In the genomic region with DNA sequence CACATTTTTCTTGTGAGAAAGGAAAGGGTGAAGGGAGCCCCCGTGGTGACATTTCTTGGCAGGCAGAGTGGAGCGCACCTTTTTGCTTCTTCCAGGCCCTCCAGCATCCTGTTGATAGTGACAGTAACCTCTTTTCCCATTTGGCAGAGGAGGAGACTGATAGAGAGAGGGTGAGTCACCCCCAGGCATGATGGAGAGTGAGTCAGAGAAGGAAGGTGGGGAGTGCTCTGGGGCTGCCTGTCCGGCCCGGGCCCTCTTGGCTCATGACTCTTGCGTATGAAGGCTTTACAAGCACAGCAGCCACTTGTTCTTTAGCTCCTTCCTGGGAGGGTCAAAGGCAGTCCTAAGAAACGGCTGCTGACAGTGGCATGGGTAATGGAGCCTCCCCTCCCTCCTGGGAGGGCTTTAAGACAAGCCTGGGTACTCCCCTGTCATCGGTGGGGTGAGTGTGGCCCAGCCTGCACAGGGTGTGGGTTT, we compare ENCODE assay signal across 8 cellular contexts. TPM values are rescaled to one million over a fixed set of nuclear protein-coding genes. Genes with fewer than 3 reads are reported as not detected.
DNase-seq lines count a peak whose midpoint lies in the region; ATAC-seq, FAIRE-seq and TF ChIP-seq lines count a peak whose summit lies in the region.

No MANE protein-coding gene starts in this region.

- H3K14ac ChIP-seq in mesenchymal stem cell (ENCODE audit: low read length in 2 of 2), result no peak overlapping the region

- 73 to 78% methylated on average over 5 to 7 of the region's 7 CpGs for WGBS in body of pancreas, 2 donors
- 26% methylated on average over 7 of the region's 7 CpGs for WGBS in mesenchymal stem cell

- H2BK120ac ChIP-seq in mesenchymal stem cell (ENCODE audit: low read depth, low read length), result peak overlapping the region; percentile 42

- intact Hi-C loops in body of pancreas (cut with DNase I), result no loop called here

- H2AFZ ChIP-seq in mesenchymal stem cell (ENCODE audit: low read depth, low read length), result no peak overlapping the region

- H3K4me1 ChIP-seq in body of pancreas, result peaks cover 8% of the 10 kb centered on the region
- H3K4me1 ChIP-seq in mesenchymal stem cell (ENCODE audit: control insufficient read depth, insufficient read depth, low read depth, low read length), result peaks cover 28% of the 10 kb centered on the region

- peak overlapping the region; percentile 77 for H2BK15ac ChIP-seq in mesenchymal stem cell (ENCODE audit: low read depth, poor library complexity, severe bottlenecking)

- TF ChIP-seq POLR2A in body of pancreas (IDR thresholded peaks at IDR 0.05), result no peak

- H3K4me3 ChIP-seq in body of pancreas, result no peak overlapping the region
- H3K4me3 ChIP-seq in mesenchymal stem cell (ENCODE audit: insufficient read depth in 1 of 2, low read depth in 1 of 2, low read length in 2 of 2), result no peak overlapping the region

- H3K18ac ChIP-seq in mesenchymal stem cell (ENCODE audit: low read depth in 1 of 2, low read length in 2 of 2), result peak overlapping the region in 1 of 2 experiments; percentile 72

- no peak overlapping the region for H2AK5ac ChIP-seq in mesenchymal stem cell (ENCODE audit: low read length, severe bottlenecking)

- H3K9me3 ChIP-seq in body of pancreas (no peaks in the 10 kb centered on the region), mesenchymal stem cell (ENCODE audit: control insufficient read depth, low read length) (no peaks in the 10 kb centered on the region)

- no peak for TF ChIP-seq CTCF in body of pancreas (IDR thresholded peaks at IDR 0.05)

- no peaks in the 10 kb centered on the region for H3K79me1 ChIP-seq in mesenchymal stem cell (replicated peaks; ENCODE audit: low read length, poor library complexity, severe bottlenecking)

- no peak overlapping the region for H4K8ac ChIP-seq in mesenchymal stem cell (ENCODE audit: low read length)

- no peaks in the 10 kb centered on the region for H3K27me3 ChIP-seq in body of pancreas
- H3K27me3 ChIP-seq in mesenchymal stem cell (ENCODE audit: control insufficient read depth in 1 of 2, insufficient read depth in 1 of 2, low read length in 2 of 2), result peaks cover 0 to 10% of the 10 kb centered on the region in 2 experiments

- H3K36me3 ChIP-seq in body of pancreas (replicated peaks in 1 of 2; ENCODE audit: insufficient read depth in 1 of 2, low read depth in 2 of 2), result no peaks in the 10 kb centered on the region
- H3K36me3 ChIP-seq in mesenchymal stem cell (ENCODE audit: control insufficient read depth in 1 of 2, insufficient read depth in 2 of 2, low read depth in 1 of 2, low read length in 2 of 2), result peaks cover 0 to 4% of the 10 kb centered on the region in 2 experiments

- no peak overlapping the region for H3K4ac ChIP-seq in mesenchymal stem cell (ENCODE audit: low read depth in 1 of 2, low read length in 2 of 2)

- peak overlapping the region in 1 of 2 experiments; percentile 80 for H3K23ac ChIP-seq in mesenchymal stem cell (ENCODE audit: low read length in 2 of 2)

- DNase-seq in AG08395 (ENCODE audit: low spot score) (peak; percentile 96), HTR-8/SVneo (ENCODE audit: insufficient read length, low spot score) (peak; percentile 53), body of pancreas (peak in 3 of 4 donors; percentile 33 to 55 (median 33)), mesenchymal stem cell (peak; percentile 94)
- DNase-seq in activated T-cell treated with anti-CD3 and anti-CD28 coated beads, Interleukin-2, amount 50 U/mL, for 48 hours, result no peak

- no peak overlapping the region for H3K27ac ChIP-seq in body of pancreas
- peak overlapping the region; percentile 43 for H3K27ac ChIP-seq in mesenchymal stem cell (ENCODE audit: low read length, poor library complexity, severe bottlenecking)

- no peak for ATAC-seq in body of pancreas
- no peak for ATAC-seq in GM19467 (IDR thresholded peaks at IDR 0.05; ENCODE audit: unreplicated experiment)
- ATAC-seq in HG03159 (IDR thresholded peaks at IDR 0.05; ENCODE audit: unreplicated experiment), result no peak
- no peak for ATAC-seq in HG03442 (IDR thresholded peaks at IDR 0.05; ENCODE audit: unreplicated experiment)

- no peak overlapping the region for H4K91ac ChIP-seq in mesenchymal stem cell (ENCODE audit: low read length)

- H3K9ac ChIP-seq in mesenchymal stem cell (ENCODE audit: low read length), result peak overlapping the region; percentile 46

- H2BK5ac ChIP-seq in mesenchymal stem cell (ENCODE audit: low read depth, low read length, poor library complexity, severe bottlenecking), result no peak overlapping the region

- H2BK12ac ChIP-seq in mesenchymal stem cell (ENCODE audit: low read length in 2 of 2), result peak overlapping the region in 1 of 2 experiments; percentile 67

- peak; percentile 13 for FAIRE-seq in HTR-8/SVneo (lab: Jason Lieb, UNC)

- no peak overlapping the region for H3K4me2 ChIP-seq in mesenchymal stem cell (ENCODE audit: low read length, poor library complexity, severe bottlenecking)

RNA-seq across cellular contexts. Expression of gene ANKRD63, which starts 16.0 kb away (rescaled TPM):
- total RNA-seq in body of pancreas, result not detected
- polyA plus RNA-seq in mesenchymal stem cell (2013, experiment 1 of 2), result not detected
- polyA plus RNA-seq in mesenchymal stem cell (2013, experiment 2 of 2), result not detected

RNA-seq across cellular contexts. Expression of gene PAK6, which starts 28.0 kb away (rescaled TPM):
- 10 to 100 TPM; 14.8 to 22.4 TPM for total RNA-seq in body of pancreas
- polyA plus RNA-seq in mesenchymal stem cell (2013, experiment 1 of 2), result 0.18 TPM
- 0.10 TPM for polyA plus RNA-seq in mesenchymal stem cell (2013, experiment 2 of 2)

RNA-seq across cellular contexts. Expression of gene PLCB2, which starts 40.9 kb away (rescaled TPM):
- 1 to 10 TPM; 3.1 to 4.6 TPM for total RNA-seq in body of pancreas
- 14.0 TPM for polyA plus RNA-seq in mesenchymal stem cell (2013, experiment 1 of 2)
- 13.9 TPM for polyA plus RNA-seq in mesenchymal stem cell (2013, experiment 2 of 2)

RNA-seq across cellular contexts. Expression of gene INAFM2, which starts 56.6 kb away (rescaled TPM):
- total RNA-seq in body of pancreas, result 10 to 100 TPM in 1 of 2 donors, 1 to 10 TPM in 1; 8.8 to 22.4 TPM
- polyA plus RNA-seq in mesenchymal stem cell (2013, experiment 1 of 2), result 75.5 TPM
- 80.9 TPM for polyA plus RNA-seq in mesenchymal stem cell (2013, experiment 2 of 2)

Comparison
In these comparisons a context has a peak if more than half of its experiments do, and no peak if none do; other contexts are left out.
1. DNase-seq: peak in AG08395 (single experiment), HTR-8/SVneo (single experiment), body of pancreas (3 of 4) and mesenchymal stem cell (single experiment); none in activated T-cell treated with anti-CD3 and anti-CD28 coated beads, Interleukin-2, amount 50 U/mL, for 48 hours (0 of 2).